8 cellular contexts compared by ENCODE assay signal in genomic region chr5:128965011-128965637, GRCh38. TPM values are rescaled to one million over a fixed set of nuclear protein-coding genes. Genes with fewer than 3 reads are reported as not detected.
A peak's percentile ranks its signal among the peaks of the same experiment; 100 is the strongest.
DNase-seq lines count a peak whose midpoint lies in the region; ATAC-seq lines count a peak whose summit lies in the region.

TSS of gene SLC27A6 (plus strand) at chr5:128965488. CDS start at chr5:128966138, 650 bp downstream.

- H3K9me3 ChIP-seq in right cardiac atrium (ENCODE audit: control insufficient read depth, low read length) = no peaks in the 10 kb centered on the region

- DNase-seq in activated naive CD8-positive, alpha-beta T cell treated with anti-CD3 and anti-CD28 coated beads for 36 hours = peak; percentile 3
- DNase-seq in right cardiac atrium (peak; percentile 25 to 75 (median 58)), NAMALWA (ENCODE audit: low spot score) (no peak), NCI-H146 (lab: John Stamatoyannopoulos, UW) (no peak)
- no peak for DNase-seq in stimulated activated effector memory CD8-positive, alpha-beta T cell treated with anti-CD3 and anti-CD28 coated beads, Interleukin-12 subunit alpha, Interleukin-12 subunit beta, amount 100 ng/mL, for 72 hours (ENCODE audit: low spot score in 2 of 2)

- H3K27ac ChIP-seq in right cardiac atrium (ENCODE audit: low read length) = peak within 1 kb of the TSS; percentile 49

- H3K27me3 ChIP-seq in right cardiac atrium (ENCODE audit: control insufficient read depth, insufficient read depth) = no peaks in the 10 kb centered on the region

- 2% methylated on average over 51 of the region's 51 CpGs for WGBS in right cardiac atrium

- intact Hi-C loops in right cardiac atrium (cut with DNase I) = no loop called here

- H3K9me3 Mint-ChIP-seq in activated naive CD8-positive, alpha-beta T cell treated with anti-CD3 and anti-CD28 coated beads for 36 hours = peaks cover 7% of the 10 kb centered on the region
- H3K9me3 Mint-ChIP-seq in stimulated activated effector memory CD8-positive, alpha-beta T cell treated with anti-CD3 and anti-CD28 coated beads, Interleukin-12 subunit alpha, Interleukin-12 subunit beta, amount 100 ng/mL, for 72 hours = peaks cover 9% of the 10 kb centered on the region

- peak; percentile 67 for ATAC-seq in HG03521 (IDR thresholded peaks at IDR 0.05; ENCODE audit: unreplicated experiment)
- peak; percentile 96 for ATAC-seq in right cardiac atrium
- peak; percentile 47 for ATAC-seq in stimulated activated effector memory CD8-positive, alpha-beta T cell treated with anti-CD3 and anti-CD28 coated beads, Interleukin-12 subunit alpha, Interleukin-12 subunit beta, amount 100 ng/mL, for 72 hours
- no peak for ATAC-seq in HG03175 (IDR thresholded peaks at IDR 0.05; ENCODE audit: unreplicated experiment)
- ATAC-seq in GM18867 (IDR thresholded peaks at IDR 0.05; ENCODE audit: unreplicated experiment) = no peak

- no peak within 1 kb of the TSS for H3K4me3 Mint-ChIP-seq in activated naive CD8-positive, alpha-beta T cell treated with anti-CD3 and anti-CD28 coated beads for 36 hours
- H3K4me3 Mint-ChIP-seq in stimulated activated effector memory CD8-positive, alpha-beta T cell treated with anti-CD3 and anti-CD28 coated beads, Interleukin-12 subunit alpha, Interleukin-12 subunit beta, amount 100 ng/mL, for 72 hours = no peak within 1 kb of the TSS

- peaks cover 33% of the 10 kb centered on the region for H3K27me3 Mint-ChIP-seq in activated naive CD8-positive, alpha-beta T cell treated with anti-CD3 and anti-CD28 coated beads for 36 hours

- H3K4me3 ChIP-seq in right cardiac atrium (ENCODE audit: low read length) = peak within 1 kb of the TSS; percentile 64

- H3K36me3 Mint-ChIP-seq in activated naive CD8-positive, alpha-beta T cell treated with anti-CD3 and anti-CD28 coated beads for 36 hours = no peaks in the 10 kb centered on the region
- no peaks in the 10 kb centered on the region for H3K36me3 Mint-ChIP-seq in stimulated activated effector memory CD8-positive, alpha-beta T cell treated with anti-CD3 and anti-CD28 coated beads, Interleukin-12 subunit alpha, Interleukin-12 subunit beta, amount 100 ng/mL, for 72 hours

- H3K27ac Mint-ChIP-seq in activated naive CD8-positive, alpha-beta T cell treated with anti-CD3 and anti-CD28 coated beads for 36 hours = no peak within 1 kb of the TSS
- H3K27ac Mint-ChIP-seq in stimulated activated effector memory CD8-positive, alpha-beta T cell treated with anti-CD3 and anti-CD28 coated beads, Interleukin-12 subunit alpha, Interleukin-12 subunit beta, amount 100 ng/mL, for 72 hours = no peak within 1 kb of the TSS

- no peaks in the 10 kb centered on the region for H3K4me1 Mint-ChIP-seq in activated naive CD8-positive, alpha-beta T cell treated with anti-CD3 and anti-CD28 coated beads for 36 hours
- H3K4me1 Mint-ChIP-seq in stimulated activated effector memory CD8-positive, alpha-beta T cell treated with anti-CD3 and anti-CD28 coated beads, Interleukin-12 subunit alpha, Interleukin-12 subunit beta, amount 100 ng/mL, for 72 hours = no peaks in the 10 kb centered on the region

- no peaks in the 10 kb centered on the region for H3K4me1 ChIP-seq in right cardiac atrium (ENCODE audit: control insufficient read depth, insufficient read depth, low read length)

RNA-seq across cellular contexts. Expression of gene SLC27A6, which starts in this region (rescaled TPM):
- total RNA-seq in activated naive CD8-positive, alpha-beta T cell treated with anti-CD3 and anti-CD28 coated beads for 36 hours = not detected
- 10 to 100 TPM; 25.2 to 46.3 (median 29.4) TPM for total RNA-seq in right cardiac atrium
- polyA plus RNA-seq in right cardiac atrium = 27.8 TPM

Comparison
In these comparisons a context has a peak if more than half of its experiments do, and no peak if none do; other contexts are left out.
1. RNA of gene SLC27A6 (total RNA-seq): 25.2 to 46.3 TPM in right cardiac atrium; not detected in activated naive CD8-positive, alpha-beta T cell treated with anti-CD3 and anti-CD28 coated beads for 36 hours; every median in the first group is over 10 times any median in the second.
2. Peak in DNase-seq in activated naive CD8-positive, alpha-beta T cell treated with anti-CD3 and anti-CD28 coated beads for 36 hours; RNA of the gene not detected or under 1 TPM.
3. ATAC-seq: peak in HG03521 (single experiment), right cardiac atrium (2 of 2) and stimulated activated effector memory CD8-positive, alpha-beta T cell treated with anti-CD3 and anti-CD28 coated beads, Interleukin-12 subunit alpha, Interleukin-12 subunit beta, amount 100 ng/mL, for 72 hours (single experiment); none in HG03175 (single experiment) and GM18867 (single experiment).
4. DNase-seq: peak in right cardiac atrium (3 of 3); none in stimulated activated effector memory CD8-positive, alpha-beta T cell treated with anti-CD3 and anti-CD28 coated beads, Interleukin-12 subunit alpha, Interleukin-12 subunit beta, amount 100 ng/mL, for 72 hours (0 of 2), NAMALWA (single experiment) and NCI-H146 (single experiment).